1 cellular context compared by ENCODE assay signal in the genomic region with DNA sequence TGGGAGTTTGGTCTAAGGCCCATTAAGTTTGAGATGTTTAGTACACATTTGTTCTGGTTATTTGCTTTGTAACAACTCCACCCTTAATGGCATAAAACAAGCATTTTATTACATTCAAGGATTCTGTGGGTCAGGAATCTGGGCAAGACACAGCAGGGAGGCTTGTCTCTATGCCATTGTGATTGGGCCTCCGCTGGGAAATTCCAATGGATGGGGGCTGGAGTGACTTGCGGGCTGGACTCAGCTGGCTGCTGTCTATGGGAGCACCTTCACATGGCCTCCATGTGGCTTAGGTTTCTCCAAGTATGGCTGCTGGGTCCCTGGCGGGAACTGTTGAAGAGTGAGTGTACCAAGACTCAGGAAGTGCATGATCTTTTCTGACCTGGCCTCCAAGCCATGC.
TF ChIP-seq lines count a peak whose summit lies in the region.

No MANE protein-coding gene starts in this region.

TF ChIP-seq in GM23338, 12 proteins besides CTCF, POLR2A, EP300 and RAD21 (continued from another document):
- no peak for TF ChIP-seq STAT1 (IDR thresholded peaks at IDR 0.05; ENCODE audit: unreplicated experiment)
- no peak for TF ChIP-seq JUNB (IDR thresholded peaks at IDR 0.05; ENCODE audit: unreplicated experiment)
- peak; percentile 62; the same call in 1 of the 2 replicates for TF ChIP-seq ZNF462 (CRISPR knock-in tag; IDR thresholded peaks at IDR 0.05)
TF ChIP-seq in GM23338: peak in this region for 1.
